ENCODE assay signal across 11 cellular contexts in genomic region chr11:112655386-112655785, GRCh38.
DNase-seq lines count a peak whose midpoint lies in the region; ATAC-seq and TF ChIP-seq lines count a peak whose summit lies in the region.
"Had no signal": no experiment of that assay in that cellular context is flagged by ENCODE, and none has a peak within 500 bp of the region (broad histone marks: within the 10 kb centered on the region; RNA-seq: fewer than 3 reads in every experiment).

No MANE protein-coding gene starts in this region.

- no peak overlapping the region for H3K14ac ChIP-seq in neuronal stem cell (ENCODE audit: low read length)

- in situ Hi-C loops in GM23248 (cut with MboI) (no loop called here), astrocyte of the cerebellum (cut with HindIII; ENCODE audit: low sequenced_read_pairs) (no loop called here), gastrocnemius medialis (cut with MboI; ENCODE audit: low sequenced_read_pairs in 4 of 4) (loop anchor here in 1 of 4 donors (5.0 kb wide), 1 partner anchor 53 kb away; no protein-coding TSS in a partner anchor)

- 0 out of 2 replicates have a peak overlapping the region, but pooled peaks have one; percentile 5 for H3K27ac ChIP-seq in GM23248
- peak overlapping the region in 2 of 4 donors; percentile 28 to 88 for H3K27ac ChIP-seq in gastrocnemius medialis
- no peak overlapping the region for H3K27ac ChIP-seq in neuronal stem cell (replicated peaks; ENCODE audit: low read length)

- H3K23ac ChIP-seq in neuronal stem cell (ENCODE audit: low read depth, low read length, poor library complexity): no peak overlapping the region

- H2BK15ac ChIP-seq in neuronal stem cell (ENCODE audit: low read length): no peak overlapping the region

- no peak overlapping the region for H4K8ac ChIP-seq in neuronal stem cell (ENCODE audit: low read depth, low read length)

- H3K9ac ChIP-seq in GM23248: no peak overlapping the region
- H3K9ac ChIP-seq in neuronal stem cell (ENCODE audit: low read depth, low read length, poor library complexity): no peak overlapping the region

- H3K79me1 ChIP-seq in neuronal stem cell (ENCODE audit: low read depth, low read length): no peaks in the 10 kb centered on the region

- H2BK12ac ChIP-seq in neuronal stem cell (ENCODE audit: low read length): no peak overlapping the region

- H4K20me1 ChIP-seq in GM23248 (ENCODE audit: insufficient read depth): no peaks in the 10 kb centered on the region

- no peak overlapping the region for H3K18ac ChIP-seq in neuronal stem cell (ENCODE audit: low read length)

- H3F3A ChIP-seq in GM23248 (ENCODE audit: insufficient read depth): peaks cover 39% of the 10 kb centered on the region

- no peaks in the 10 kb centered on the region for H3K79me2 ChIP-seq in GM23248 (ENCODE audit: insufficient read depth)

- no peaks in the 10 kb centered on the region for H3K9me3 ChIP-seq in GM23248 (ENCODE audit: low read depth)
- no peaks in the 10 kb centered on the region for H3K9me3 ChIP-seq in gastrocnemius medialis
- no peaks in the 10 kb centered on the region for H3K9me3 ChIP-seq in neuronal stem cell (replicated peaks in 1 of 2; ENCODE audit: control insufficient read depth in 2 of 2, insufficient read depth in 1 of 2, low read depth in 1 of 2, low read length in 2 of 2)

- no peak overlapping the region for H2BK120ac ChIP-seq in neuronal stem cell (ENCODE audit: low read depth, low read length)

- intact Hi-C loops in left cardiac atrium (cut with DNase I) (loop anchor here in 1 of 2 donors (10.0 kb wide), 3 partner anchors 99 to 299 kb away; no protein-coding TSS in a partner anchor), gastrocnemius medialis (cut with DNase I; ENCODE audit: low total_unique reads) (loop anchor here (5.0 kb wide), 2 partner anchors 142 to 307 kb away; partner anchors contain the start of gene NCAM1)

- H3K4me2 ChIP-seq in GM23248 (ENCODE audit: unreplicated experiment) (peak overlapping the region; percentile 21), neuronal stem cell (ENCODE audit: insufficient read depth, low read length, poor library complexity, severe bottlenecking) (no peak overlapping the region)

- TF ChIP-seq CTCF in astrocyte of the cerebellum (IDR thresholded peaks at IDR 0.05; ENCODE audit: low read depth, low read length, missing control alignments): no peak
- no peak for TF ChIP-seq CTCF in gastrocnemius medialis (IDR thresholded peaks at IDR 0.05 in 4 of 5, conservative IDR thresholded peaks at IDR 0.05 in 1 of 5)

- H2AFZ ChIP-seq in GM23248 (no peak overlapping the region), neuronal stem cell (ENCODE audit: low read length) (no peak overlapping the region)

- ATAC-seq in left cardiac atrium (peak; percentile 74 to 82), gastrocnemius medialis (peak in 1 of 2 donors; percentile 10)

- H3K4ac ChIP-seq in neuronal stem cell (ENCODE audit: low read length): no peak overlapping the region

- H3K36me3 ChIP-seq in GM23248 (ENCODE audit: low read depth): no peaks in the 10 kb centered on the region
- no peaks in the 10 kb centered on the region for H3K36me3 ChIP-seq in gastrocnemius medialis
- no peaks in the 10 kb centered on the region for H3K36me3 ChIP-seq in neuronal stem cell (replicated peaks in 1 of 2; ENCODE audit: control insufficient read depth in 2 of 2, insufficient read depth in 2 of 2, low read length in 2 of 2)

- WGBS in GM23248 (ENCODE audit: low coverage in 1 of 2, low lambda C conversion rate in 2 of 2, missing lambda C conversion rate in 2 of 2), 2 experiments: 5 to 7% methylated on average over 2 of the region's 2 CpGs
- WGBS in neuronal stem cell (ENCODE audit: extremely low coverage in 2 of 2, insufficient read length in 2 of 2, insufficient replicate concordance in 1 of 2), 2 donors: no CpG with 5 or more reads among the region's 2 CpGs

- no peak overlapping the region for H4K91ac ChIP-seq in neuronal stem cell (ENCODE audit: low read depth, low read length, poor library complexity)

- no peak overlapping the region for H2AK5ac ChIP-seq in neuronal stem cell (ENCODE audit: low read depth, low read length)

- H3K4me3 ChIP-seq in GM23248 (no peak overlapping the region), astrocyte of the cerebellum (ENCODE audit: low read depth, low read length) (no peak overlapping the region), gastrocnemius medialis (no peak overlapping the region), neuronal stem cell (ENCODE audit: low read length in 2 of 2) (no peak overlapping the region)

- no peak overlapping the region for H2BK5ac ChIP-seq in neuronal stem cell (ENCODE audit: low read length)

- no peak for TF ChIP-seq POLR2A in gastrocnemius medialis (IDR thresholded peaks at IDR 0.05)

- H3K9me2 ChIP-seq in GM23248 (ENCODE audit: insufficient read depth): no peaks in the 10 kb centered on the region

- H3K4me1 ChIP-seq in GM23248 (ENCODE audit: insufficient read depth) (peaks cover 43% of the 10 kb centered on the region), gastrocnemius medialis (peaks cover 69 to 72% of the 10 kb centered on the region in 2 donors), neuronal stem cell (ENCODE audit: control insufficient read depth in 2 of 2, insufficient read depth in 1 of 2, low read depth in 1 of 2, low read length in 2 of 2) (no peaks in the 10 kb centered on the region)

- H3K27me3 ChIP-seq in GM23248 (replicated peaks; ENCODE audit: insufficient read depth): no peaks in the 10 kb centered on the region
- no peaks in the 10 kb centered on the region for H3K27me3 ChIP-seq in gastrocnemius medialis
- no peaks in the 10 kb centered on the region for H3K27me3 ChIP-seq in neuronal stem cell (ENCODE audit: control insufficient read depth in 3 of 3, insufficient read depth in 3 of 3, low read depth in 1 of 3, low read length in 3 of 3)

- peak; percentile 74 for DNase-seq in GM23248
- DNase-seq in astrocyte of the cerebellum (ENCODE audit: low read depth): peak; percentile 57
- peak; percentile 82 for DNase-seq in left cardiac atrium
- peak; percentile 75 to 85 for DNase-seq in gastrocnemius medialis
- no peak for DNase-seq in HuH-7 (ENCODE audit: low spot score)
- no peak for DNase-seq in NCI-H1694 (lab: John Stamatoyannopoulos, UW)
- no peak for DNase-seq in neuronal stem cell (ENCODE audit: low spot score)
- DNase-seq in NOMO-1 treated with dmso at 0.1 percent for 144 hours (lab: John Stamatoyannopoulos, UW; ENCODE audit: unreplicated experiment): no peak
- DNase-seq: activated gamma-delta T cell treated with Interleukin-2 at 50 U/mL for 16 hours, DND-41, T1000 had no signal

Comparison
In these comparisons a context has a peak if more than half of its experiments do, and no peak if none do; other contexts are left out.
1. DNase-seq: peak in GM23248 (single experiment), astrocyte of the cerebellum (single experiment), left cardiac atrium (single experiment) and gastrocnemius medialis (2 of 2); none in HuH-7 (single experiment), NCI-H1694 (single experiment), neuronal stem cell (single experiment) and NOMO-1 treated with dmso at 0.1 percent for 144 hours (single experiment).